Comparison of ENCODE assay signal across 1 cellular context in genomic region chr2:216014006-216014405, GRCh38.
TF ChIP-seq lines count a peak whose summit lies in the region.

No MANE protein-coding gene starts in this region.

TF ChIP-seq in WTC11, 78 proteins besides CTCF, POLR2A, EP300 and RAD21 (continued from another document):
- TF ChIP-seq, protein P1, sequence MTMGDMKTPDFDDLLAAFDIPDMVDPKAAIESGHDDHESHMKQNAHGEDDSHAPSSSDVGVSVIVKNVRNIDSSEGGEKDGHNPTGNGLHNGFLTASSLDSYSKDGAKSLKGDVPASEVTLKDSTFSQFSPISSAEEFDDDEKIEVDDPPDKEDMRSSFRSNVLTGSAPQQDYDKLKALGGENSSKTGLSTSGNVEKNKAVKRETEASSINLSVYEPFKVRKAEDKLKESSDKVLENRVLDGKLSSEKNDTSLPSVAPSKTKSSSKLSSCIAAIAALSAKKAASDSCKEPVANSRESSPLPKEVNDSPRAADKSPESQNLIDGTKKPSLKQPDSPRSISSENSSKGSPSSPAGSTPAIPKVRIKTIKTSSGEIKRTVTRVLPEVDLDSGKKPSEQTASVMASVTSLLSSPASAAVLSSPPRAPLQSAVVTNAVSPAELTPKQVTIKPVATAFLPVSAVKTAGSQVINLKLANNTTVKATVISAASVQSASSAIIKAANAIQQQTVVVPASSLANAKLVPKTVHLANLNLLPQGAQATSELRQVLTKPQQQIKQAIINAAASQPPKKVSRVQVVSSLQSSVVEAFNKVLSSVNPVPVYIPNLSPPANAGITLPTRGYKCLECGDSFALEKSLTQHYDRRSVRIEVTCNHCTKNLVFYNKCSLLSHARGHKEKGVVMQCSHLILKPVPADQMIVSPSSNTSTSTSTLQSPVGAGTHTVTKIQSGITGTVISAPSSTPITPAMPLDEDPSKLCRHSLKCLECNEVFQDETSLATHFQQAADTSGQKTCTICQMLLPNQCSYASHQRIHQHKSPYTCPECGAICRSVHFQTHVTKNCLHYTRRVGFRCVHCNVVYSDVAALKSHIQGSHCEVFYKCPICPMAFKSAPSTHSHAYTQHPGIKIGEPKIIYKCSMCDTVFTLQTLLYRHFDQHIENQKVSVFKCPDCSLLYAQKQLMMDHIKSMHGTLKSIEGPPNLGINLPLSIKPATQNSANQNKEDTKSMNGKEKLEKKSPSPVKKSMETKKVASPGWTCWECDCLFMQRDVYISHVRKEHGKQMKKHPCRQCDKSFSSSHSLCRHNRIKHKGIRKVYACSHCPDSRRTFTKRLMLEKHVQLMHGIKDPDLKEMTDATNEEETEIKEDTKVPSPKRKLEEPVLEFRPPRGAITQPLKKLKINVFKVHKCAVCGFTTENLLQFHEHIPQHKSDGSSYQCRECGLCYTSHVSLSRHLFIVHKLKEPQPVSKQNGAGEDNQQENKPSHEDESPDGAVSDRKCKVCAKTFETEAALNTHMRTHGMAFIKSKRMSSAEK (CRISPR knock-in tag; IDR thresholded peaks at IDR 0.05; ENCODE audit: borderline replicate concordance), result no peak
